23 cellular contexts compared by ENCODE assay signal in the genomic region with DNA sequence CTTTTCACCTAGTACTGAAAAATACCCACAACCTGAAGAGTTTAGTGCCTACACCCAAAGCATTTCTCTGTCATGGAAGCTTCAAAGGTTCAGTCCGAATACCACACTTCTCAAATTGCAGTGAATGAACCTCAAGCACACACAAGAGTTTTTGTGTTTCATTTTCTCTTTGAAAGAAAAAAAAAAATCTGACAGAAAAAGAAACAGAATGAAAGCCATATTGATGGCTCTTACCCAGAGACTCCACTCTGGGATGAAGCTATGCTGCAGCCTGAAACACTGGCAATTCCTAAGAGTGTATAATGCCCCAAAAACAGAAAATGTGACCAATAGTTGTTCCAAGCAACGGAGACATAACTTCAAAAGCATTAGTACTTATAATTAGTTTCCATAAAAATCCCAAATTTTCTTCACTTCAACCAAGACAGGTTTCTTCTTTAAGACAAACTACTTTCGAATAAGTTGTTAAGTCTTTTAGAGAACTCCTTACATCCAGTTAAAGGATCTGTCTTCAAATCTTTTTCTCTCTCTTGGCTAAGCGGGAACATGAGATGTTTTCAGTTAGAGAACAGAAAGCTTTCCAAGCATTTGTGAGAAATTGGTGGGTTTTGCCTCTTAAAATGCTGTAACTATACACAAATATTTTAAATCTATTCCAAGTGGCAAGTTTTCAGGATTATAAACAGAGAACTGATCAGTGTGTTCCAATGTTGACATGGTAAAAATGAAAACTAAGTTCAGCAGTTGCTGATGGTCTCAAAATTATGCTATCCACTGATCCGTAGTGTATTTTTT.
DNase-seq lines count a peak whose midpoint lies in the region; ATAC-seq, FAIRE-seq and TF ChIP-seq lines count a peak whose summit lies in the region.
"Had no signal": no experiment of that assay in that cellular context is flagged by ENCODE, and none has a peak within 500 bp of the region (broad histone marks: within the 10 kb centered on the region; RNA-seq: fewer than 3 reads in every experiment).

No MANE protein-coding gene starts in this region.

- TF ChIP-seq CTCF in fibroblast of the aortic adventitia (IDR thresholded peaks at IDR 0.05; ENCODE audit: insufficient read depth, low read length) (no peak), testis (IDR thresholded peaks at IDR 0.05) (no peak)

- H3K9me3 ChIP-seq in MG63 (no peaks in the 10 kb centered on the region), testis (no peaks in the 10 kb centered on the region)
- H3K9me3 ChIP-seq: body of pancreas, pancreas, thyroid gland had no signal

- no peak overlapping the region for H3K27ac Mint-ChIP-seq in immature natural killer cell
- H3K27ac Mint-ChIP-seq: activated naive CD4-positive, alpha-beta T cell treated with anti-CD3 and anti-CD28 coated beads, Interleukin-2, amount 50 U/mL, for 72 hours had no signal

- TF ChIP-seq POLR2A in testis (IDR thresholded peaks at IDR 0.05) = no peak

- ATAC-seq in HG03520 (IDR thresholded peaks at IDR 0.05; ENCODE audit: unreplicated experiment) = no peak
- ATAC-seq: activated naive CD4-positive, alpha-beta T cell treated with anti-CD3 and anti-CD28 coated beads, Interleukin-2, amount 50 U/mL, for 72 hours; body of pancreas; pancreas; right cardiac atrium; Right ventricle myocardium inferior had no signal

- 48 to 55% methylated on average over 5 of the region's 5 CpGs for WGBS in testis, 2 donors

- H3K9me3 Mint-ChIP-seq in immature natural killer cell = no peaks in the 10 kb centered on the region
- H3K9me3 Mint-ChIP-seq: activated naive CD4-positive, alpha-beta T cell treated with anti-CD3 and anti-CD28 coated beads, Interleukin-2, amount 50 U/mL, for 72 hours; IgD-negative memory B cell had no signal

- peak overlapping the region; percentile 33 to 64 for H3K27ac ChIP-seq in testis
- H3K27ac ChIP-seq: body of pancreas, pancreas, thyroid gland had no signal

- no peaks in the 10 kb centered on the region for H3K27me3 ChIP-seq in MG63
- no peaks in the 10 kb centered on the region for H3K27me3 ChIP-seq in testis
- H3K27me3 ChIP-seq: body of pancreas, thyroid gland had no signal

- peaks cover 0 to 9% (median 2%) of the 10 kb centered on the region in 3 donors for H3K27me3 Mint-ChIP-seq in immature natural killer cell (ENCODE audit: low read depth in 3 of 3)
- H3K27me3 Mint-ChIP-seq: IgD-negative memory B cell had no signal

- no peaks in the 10 kb centered on the region for H3K36me3 Mint-ChIP-seq in immature natural killer cell
- H3K36me3 Mint-ChIP-seq: activated naive CD4-positive, alpha-beta T cell treated with anti-CD3 and anti-CD28 coated beads, Interleukin-2, amount 50 U/mL, for 72 hours had no signal

- H3K36me3 ChIP-seq in MG63 (no peaks in the 10 kb centered on the region), testis (ENCODE audit: low read depth, missing control alignments) (no peaks in the 10 kb centered on the region)
- H3K36me3 ChIP-seq: pancreas, thyroid gland had no signal

- DNase-seq in GM18507 (ENCODE audit: extremely low spot score, insufficient read length, low read depth) (no peak), MG63 (no peak), fibroblast of the aortic adventitia (ENCODE audit: low read depth) (peak; percentile 51), testis (no peak), NCI-H1092 treated with DMSO at 0.1 percent for 48 hours (lab: John Stamatoyannopoulos, UW) (no peak), immature natural killer cell (no peak)
- DNase-seq: activated CD4-positive, alpha-beta T cell treated with anti-CD3 and anti-CD28 coated beads for 1 hour; body of pancreas; DMS79; hippocampal formation; NCI-H146; pancreas; right cardiac atrium; thyroid gland had no signal

- peak overlapping the region; percentile 6; the same call in 1 of the 2 replicates for H3K4me3 ChIP-seq in MG63
- no peak overlapping the region for H3K4me3 ChIP-seq in fibroblast of the aortic adventitia (ENCODE audit: low read depth, low read length)
- no peak overlapping the region for H3K4me3 ChIP-seq in testis
- H3K4me3 ChIP-seq: body of pancreas, lung, pancreas, thyroid gland had no signal

- no peaks in the 10 kb centered on the region for H3K4me1 Mint-ChIP-seq in immature natural killer cell

- intact Hi-C loops in testis (cut with DNase I; ENCODE audit: low total_unique reads) = no loop called here

- H3K4me3 Mint-ChIP-seq in immature natural killer cell = no peak overlapping the region
- H3K4me3 Mint-ChIP-seq: IgD-negative memory B cell had no signal

- no peaks in the 10 kb centered on the region for H3K4me1 ChIP-seq in testis
- H3K4me1 ChIP-seq: pancreas had no signal

- FAIRE-seq in GM18507 (lab: Jason Lieb, UNC) = peak; percentile 79
- FAIRE-seq: colon, endometrium, islet of Langerhans, pancreas, TTC549 had no signal
